ENCODE assay signal across 31 cellular contexts in genomic region chr2:27689424-27689823, GRCh38. TPM values are rescaled to one million over a fixed set of nuclear protein-coding genes. Genes with fewer than 3 reads are reported as not detected.
A peak's percentile ranks its signal among the peaks of the same experiment; 100 is the strongest.
DNase-seq lines count a peak whose midpoint lies in the region; TF ChIP-seq lines count a peak whose summit lies in the region.
"Had no signal": no experiment of that assay in that cellular context is flagged by ENCODE, and none has a peak within 500 bp of the region (broad histone marks: within the 10 kb centered on the region; RNA-seq: fewer than 3 reads in every experiment).

No MANE protein-coding gene starts in this region.

- TF ChIP-seq CTCF in epithelial cell of esophagus (IDR thresholded peaks at IDR 0.05; ENCODE audit: insufficient read depth, low read depth, low read length, missing control alignments), result no peak

- no peak overlapping the region for H3K4me3 ChIP-seq in epithelial cell of esophagus (ENCODE audit: low read length)
- H3K4me3 ChIP-seq: body of pancreas, GM23338, left ventricle myocardium inferior, right atrium auricular region, SJSA1, thoracic aorta had no signal

- peak; percentile 6 for DNase-seq in NCI-H2107 treated with DMSO at 0.1 percent for 48 hours (lab: John Stamatoyannopoulos, UW; ENCODE audit: unreplicated experiment)
- no peak for DNase-seq in NCI-H2107 (lab: John Stamatoyannopoulos, UW)
- peak; percentile 7 for DNase-seq in NCI-H345 treated with DMSO at 0.1 percent for 48 hours (lab: John Stamatoyannopoulos, UW; ENCODE audit: unreplicated experiment)
- peak; percentile 87 for DNase-seq in epithelial cell of esophagus (ENCODE audit: low read depth)
- peak; percentile 88 for DNase-seq in renal cortical epithelial cell (ENCODE audit: low read depth)
- DNase-seq in NCI-H774 (lab: John Stamatoyannopoulos, UW), result no peak
- DNase-seq in NCI-H2227 treated with DMSO at 0.1 percent for 48 hours (lab: John Stamatoyannopoulos, UW), result no peak
- DNase-seq in NCI-H187 (lab: John Stamatoyannopoulos, UW), result no peak
- DNase-seq: activated CD4-positive, alpha-beta T cell treated with anti-CD3 and anti-CD28 coated beads, Interleukin-2, amount 10 ng/mL, durations not matched to agents 24 days and 14 days; activated CD8-positive, alpha-beta memory T cell treated with anti-CD3 and anti-CD28 coated beads for 24 hours; activated naive CD4-positive, alpha-beta T cell treated with anti-CD3 and anti-CD28 coated beads, Interleukin-2, amount 50 U/mL, for 16 hours; activated T-cell treated with anti-CD3 and anti-CD28 coated beads for 4 hours; body of pancreas; C1 segment of cervical spinal cord; Caco-2; DMS79; GDM1; head of caudate nucleus; islet precursor cell; left ventricle myocardium inferior; mesendoderm; NCI-H1417; NCI-H524 treated with DMSO at 0.1 percent for 48 hours; stimulated activated CD4-positive, alpha-beta T cell treated with anti-CD3 and anti-CD28 coated beads, Interleukin-12 subunit alpha, Interleukin-12 subunit beta, amount 100 ng/mL, for 4 hours; stimulated activated CD4-positive, alpha-beta T cell treated with anti-CD3 and anti-CD28 coated beads, Interleukin-2, amount 100 ng/mL, for 48 hours; stimulated activated naive CD8-positive, alpha-beta T cell treated with anti-CD3 and anti-CD28 coated beads, Interleukin-15, amount 100 ng/mL, for 72 hours; T-helper 9 cell had no signal

RNA-seq across cellular contexts. Expression of gene SLC4A1AP, which starts 25.7 kb away (rescaled TPM):
- 30.2 and 39.1 TPM in 2 replicates for total RNA-seq in renal cortical epithelial cell

RNA-seq across cellular contexts. Expression of gene SUPT7L, which starts 26.0 kb away (rescaled TPM):
- 15.3 and 31.9 TPM in 2 replicates for total RNA-seq in renal cortical epithelial cell

Comparison
In these comparisons a context has a peak if more than half of its experiments do, and no peak if none do; other contexts are left out.
1. DNase-seq: peak in NCI-H2107 treated with DMSO at 0.1 percent for 48 hours (single experiment), NCI-H345 treated with DMSO at 0.1 percent for 48 hours (single experiment), epithelial cell of esophagus (single experiment) and renal cortical epithelial cell (single experiment); none in NCI-H2107 (single experiment), NCI-H774 (single experiment), NCI-H2227 treated with DMSO at 0.1 percent for 48 hours (single experiment) and NCI-H187 (0 of 2).